19 cellular contexts compared by ENCODE assay signal in genomic region chr1:12634156-12634555, GRCh38. TPM values are rescaled to one million over a fixed set of nuclear protein-coding genes. Genes with fewer than 3 reads are reported as not detected.
"Had no signal": no experiment of that assay in that cellular context is flagged by ENCODE, and none has a peak within 500 bp of the region (broad histone marks: within the 10 kb centered on the region; RNA-seq: fewer than 3 reads in every experiment).

No MANE protein-coding gene starts in this region.

- ATAC-seq: activated CD4-positive, CD25-positive, alpha-beta regulatory T cell treated with anti-CD3 and anti-CD28 coated beads, Interleukin-2, amount 50 U/mL, for 24 hours; left ventricle myocardium superior; natural killer cell treated with Interleukin-12 subunit alpha and Interleukin-12 subunit beta and Interleukin-15 and Interleukin-18, amount 100 ng/mL, for 72 hours; T-helper 17 cell had no signal

- H3K9me3 ChIP-seq: vagina had no signal

- H3K27me3 ChIP-seq: hepatocyte, transverse colon, vagina had no signal

- H3K79me2 ChIP-seq: hepatocyte had no signal

- H3K27ac ChIP-seq: hepatocyte, skin epidermis, transverse colon, vagina had no signal

- H3K4me1 ChIP-seq: transverse colon, vagina had no signal

- H2AFZ ChIP-seq: hepatocyte had no signal

- H3K4me2 ChIP-seq: hepatocyte had no signal

- H3K36me3 ChIP-seq: transverse colon, vagina had no signal

- DNase-seq: activated naive CD4-positive, alpha-beta T cell treated with anti-CD3 and anti-CD28 coated beads for 36 hours; caudate nucleus; left ventricle myocardium superior; mesenchymal stem cell; retina; stimulated activated CD4-positive, alpha-beta T cell treated with anti-CD3 and anti-CD28 coated beads, Interleukin-4, amount 100 ng/mL, for 24 hours; stimulated activated naive CD4-positive, alpha-beta T cell; substantia nigra; T-helper 17 cell; transverse colon had no signal

- H3K4me3 ChIP-seq: hepatocyte, skin epidermis, transverse colon, vagina had no signal

RNA-seq across cellular contexts. Expression of gene AADACL4, which starts 9.7 kb away (rescaled TPM):
- total RNA-seq: activated naive CD4-positive, alpha-beta T cell treated with anti-CD3 and anti-CD28 coated beads for 36 hours; activated T-helper 2 cell treated with anti-CD3 and anti-CD28 coated beads, Interferon-gamma antibody, Interleukin-2, Interleukin-4, amounts not matched to agents 10 μg/mL and 5 μg/mL and 100 μg/mL, durations not matched to agents 14 hours and 24 hours and 36 hours; astrocyte; left ventricle myocardium superior; natural killer cell treated with Interleukin-12 subunit alpha and Interleukin-12 subunit beta and Interleukin-15 and Interleukin-18, amount 100 ng/mL, for 72 hours; T-helper 17 cell; transverse colon; vagina had no signal
- polyA plus RNA-seq: esophagus, hepatocyte, keratinocyte had no signal
